In genomic region chr2:46087492-46087891, GRCh38 we compare ENCODE assay signal across 14 cellular contexts.
"Had no signal": no experiment of that assay in that cellular context is flagged by ENCODE, and none has a peak within 500 bp of the region (broad histone marks: within the 10 kb centered on the region; RNA-seq: fewer than 3 reads in every experiment).

No MANE protein-coding gene starts in this region.

- DNase-seq: activated CD4-positive, alpha-beta memory T cell treated with anti-CD3 and anti-CD28 coated beads, Interleukin-2, amount 10 ng/mL, durations not matched to agents 7 days and 5 days; activated CD4-positive, alpha-beta T cell treated with anti-CD3 and anti-CD28 coated beads for 4 hours; activated naive CD4-positive, alpha-beta T cell treated with anti-CD3 and anti-CD28 coated beads, Interleukin-2, amount 10 ng/mL, durations not matched to agents 7 days and 5 days; activated T-cell treated with anti-CD3 and anti-CD28 coated beads, Interleukin-2, amount 50 U/mL, for 24 hours; gastrocnemius medialis; left colon; mesendoderm; natural killer cell; posterior cingulate gyrus; stimulated activated CD4-positive, alpha-beta T cell treated with anti-CD3 and anti-CD28 coated beads, Interleukin-2, amount 100 ng/mL, for 24 hours; T-helper 17 cell had no signal

- H3K27ac Mint-ChIP-seq: activated CD4-positive, alpha-beta memory T cell treated with anti-CD3 and anti-CD28 coated beads, Interleukin-2, amount 10 ng/mL, durations not matched to agents 7 days and 5 days; activated naive CD4-positive, alpha-beta T cell treated with anti-CD3 and anti-CD28 coated beads, Interleukin-2, amount 10 ng/mL, durations not matched to agents 7 days and 5 days; activated T-cell treated with anti-CD3 and anti-CD28 coated beads, Interleukin-2, amount 50 U/mL, for 24 hours; natural killer cell; T-helper 17 cell had no signal

- H3K27me3 ChIP-seq: gastrocnemius medialis, neutrophil, right atrium auricular region, tibial nerve had no signal

- H3K9me3 ChIP-seq: gastrocnemius medialis, neutrophil, right atrium auricular region, tibial nerve had no signal

- H3K27me3 Mint-ChIP-seq: activated CD4-positive, alpha-beta memory T cell treated with anti-CD3 and anti-CD28 coated beads, Interleukin-2, amount 10 ng/mL, durations not matched to agents 7 days and 5 days; activated naive CD4-positive, alpha-beta T cell treated with anti-CD3 and anti-CD28 coated beads, Interleukin-2, amount 10 ng/mL, durations not matched to agents 7 days and 5 days; activated T-cell treated with anti-CD3 and anti-CD28 coated beads, Interleukin-2, amount 50 U/mL, for 24 hours; T-helper 17 cell had no signal

- H3K27ac ChIP-seq: neutrophil had no signal

- H3K9me3 Mint-ChIP-seq: activated CD4-positive, alpha-beta memory T cell treated with anti-CD3 and anti-CD28 coated beads, Interleukin-2, amount 10 ng/mL, durations not matched to agents 7 days and 5 days; activated naive CD4-positive, alpha-beta T cell treated with anti-CD3 and anti-CD28 coated beads, Interleukin-2, amount 10 ng/mL, durations not matched to agents 7 days and 5 days; activated T-cell treated with anti-CD3 and anti-CD28 coated beads, Interleukin-2, amount 50 U/mL, for 24 hours; natural killer cell had no signal

- H3K36me3 ChIP-seq: neutrophil had no signal

- H3K4me3 Mint-ChIP-seq: activated CD4-positive, alpha-beta memory T cell treated with anti-CD3 and anti-CD28 coated beads, Interleukin-2, amount 10 ng/mL, durations not matched to agents 7 days and 5 days; activated naive CD4-positive, alpha-beta T cell treated with anti-CD3 and anti-CD28 coated beads, Interleukin-2, amount 10 ng/mL, durations not matched to agents 7 days and 5 days; activated T-cell treated with anti-CD3 and anti-CD28 coated beads, Interleukin-2, amount 50 U/mL, for 24 hours; natural killer cell; T-helper 17 cell had no signal

- H3K4me3 ChIP-seq: gastrocnemius medialis, right atrium auricular region, tibial nerve had no signal

- ATAC-seq: gastrocnemius medialis, left colon, natural killer cell, T-helper 17 cell had no signal
